Comparison of ENCODE assay signal across 16 cellular contexts in genomic region chr14:59582845-59583509, GRCh38. TPM values are rescaled to one million over a fixed set of nuclear protein-coding genes. Genes with fewer than 3 reads are reported as not detected.
DNase-seq lines count a peak whose midpoint lies in the region; ATAC-seq and TF ChIP-seq lines count a peak whose summit lies in the region.
"Had no signal": no experiment of that assay in that cellular context is flagged by ENCODE, and none has a peak within 500 bp of the region (broad histone marks: within the 10 kb centered on the region; RNA-seq: fewer than 3 reads in every experiment).

No MANE protein-coding gene starts in this region.

- H3K4ac ChIP-seq in mesenchymal stem cell (ENCODE audit: low read depth in 1 of 2, low read length in 2 of 2) = no peak overlapping the region

- H3K9me3 Mint-ChIP-seq in WTC11 = peaks cover 5% of the 10 kb centered on the region; the same call in 1 of the 2 replicates
- H3K9me3 Mint-ChIP-seq: central memory CD8-positive, alpha-beta T cell; naive thymus-derived CD8-positive, alpha-beta T cell; T-helper 2 cell treated with Interferon-gamma antibody and Interleukin-4, amounts not matched to agents 5 μg/mL and 100 μg/mL, for 36 hours had no signal

- H3K9me3 ChIP-seq in Loucy (ENCODE audit: insufficient read depth, low read depth, low read length) (no peaks in the 10 kb centered on the region), mesenchymal stem cell (ENCODE audit: control insufficient read depth, low read length) (no peaks in the 10 kb centered on the region)
- H3K9me3 ChIP-seq: sigmoid colon had no signal

- no peak overlapping the region for H3K4me3 Mint-ChIP-seq in WTC11
- H3K4me3 Mint-ChIP-seq: central memory CD8-positive, alpha-beta T cell; T-helper 2 cell treated with Interferon-gamma antibody and Interleukin-4, amounts not matched to agents 5 μg/mL and 100 μg/mL, for 36 hours had no signal

- H3K4me2 ChIP-seq in Loucy (ENCODE audit: low read depth, low read length, poor library complexity, severe bottlenecking) = no peak overlapping the region
- no peak overlapping the region for H3K4me2 ChIP-seq in mesenchymal stem cell (ENCODE audit: low read length, poor library complexity, severe bottlenecking)

- H3K23ac ChIP-seq in mesenchymal stem cell (ENCODE audit: low read length in 2 of 2) = no peak overlapping the region

- H2BK15ac ChIP-seq in mesenchymal stem cell (ENCODE audit: low read depth, poor library complexity, severe bottlenecking) = no peak overlapping the region

- no peaks in the 10 kb centered on the region for H3K79me2 ChIP-seq in Loucy (ENCODE audit: insufficient read depth, low read length)

- no peaks in the 10 kb centered on the region for H3K27me3 ChIP-seq in Loucy (ENCODE audit: insufficient read depth, low read length, poor library complexity, severe bottlenecking)
- H3K27me3 ChIP-seq in mesenchymal stem cell (ENCODE audit: control insufficient read depth in 1 of 2, insufficient read depth in 1 of 2, low read length in 2 of 2) = peaks cover 0 to 4% of the 10 kb centered on the region in 2 experiments
- H3K27me3 ChIP-seq: sigmoid colon had no signal

- no peak overlapping the region for H4K91ac ChIP-seq in mesenchymal stem cell (ENCODE audit: low read length)

- H3K4me3 ChIP-seq in Loucy (ENCODE audit: low read length, poor library complexity, severe bottlenecking) (no peak overlapping the region), mesenchymal stem cell (ENCODE audit: insufficient read depth in 1 of 2, low read depth in 1 of 2, low read length in 2 of 2) (no peak overlapping the region)

- H3F3A ChIP-seq in Loucy (ENCODE audit: low read depth) = no peaks in the 10 kb centered on the region

- no peaks in the 10 kb centered on the region for H3K79me1 ChIP-seq in mesenchymal stem cell (replicated peaks; ENCODE audit: low read length, poor library complexity, severe bottlenecking)

- DNase-seq in WTC11 (ENCODE audit: low spot score) = peak; percentile 45
- peak; percentile 17 for DNase-seq in mesenchymal stem cell
- no peak for DNase-seq in left lobe of liver (ENCODE audit: low spot score)
- no peak for DNase-seq in NCI-H1694 (lab: John Stamatoyannopoulos, UW)
- DNase-seq: activated naive CD4-positive, alpha-beta T cell treated with anti-CD3 and anti-CD28 coated beads, Interleukin-2, amount 50 U/mL, for 16 hours; COR-L47; islet precursor cell; naive thymus-derived CD8-positive, alpha-beta T cell; NCI-H1105 treated with DMSO at 0.1 percent for 48 hours; NK-92 treated with Interleukin-12 subunit alpha and Interleukin-12 subunit beta, amount 100 ng/mL, for 24 hours; sigmoid colon had no signal

- no peak overlapping the region for H2BK5ac ChIP-seq in mesenchymal stem cell (ENCODE audit: low read depth, low read length, poor library complexity, severe bottlenecking)

- POLR2A ChIA-PET in WTC11 (lab: Charles Lee) = interaction anchor here (0.7 kb wide), 1 partner anchor 49 kb away, joined by 7 read pairs; no protein-coding TSS in a partner anchor

- H3K9ac ChIP-seq in Loucy (ENCODE audit: low read depth, low read length, poor library complexity, severe bottlenecking) (no peak overlapping the region), mesenchymal stem cell (ENCODE audit: low read length) (no peak overlapping the region)

- H3K4me1 ChIP-seq in Loucy (ENCODE audit: insufficient read depth, low read length, poor library complexity, severe bottlenecking) (no peaks in the 10 kb centered on the region), mesenchymal stem cell (ENCODE audit: control insufficient read depth, insufficient read depth, low read depth, low read length) (no peaks in the 10 kb centered on the region)
- H3K4me1 ChIP-seq: sigmoid colon had no signal

- H2AFZ ChIP-seq in Loucy (ENCODE audit: low read length) = no peak overlapping the region
- H2AFZ ChIP-seq in mesenchymal stem cell (ENCODE audit: low read depth, low read length) = no peak overlapping the region

- no peak overlapping the region for H3K27ac ChIP-seq in mesenchymal stem cell (ENCODE audit: low read length, poor library complexity, severe bottlenecking)
- H3K27ac ChIP-seq: sigmoid colon had no signal

- H3K14ac ChIP-seq in mesenchymal stem cell (ENCODE audit: low read length in 2 of 2) = no peak overlapping the region

- no peak overlapping the region for H2AK5ac ChIP-seq in mesenchymal stem cell (ENCODE audit: low read length, severe bottlenecking)

- CTCF ChIA-PET in WTC11 (lab: Charles Lee) = interaction anchor here (0.6 to 2.5 kb wide), 12 partner anchors 29 to 1532 kb away, joined by 3 to 16 read pairs (median 3); no protein-coding TSS in a partner anchor

- H3K36me3 Mint-ChIP-seq in WTC11 = no peaks in the 10 kb centered on the region
- H3K36me3 Mint-ChIP-seq: naive thymus-derived CD8-positive, alpha-beta T cell had no signal

- H3K9me2 ChIP-seq in Loucy (replicated peaks; ENCODE audit: low read depth, low read length) = no peaks in the 10 kb centered on the region

- no peaks in the 10 kb centered on the region for H3K36me3 ChIP-seq in Loucy (ENCODE audit: insufficient read depth, low read length)
- no peaks in the 10 kb centered on the region for H3K36me3 ChIP-seq in mesenchymal stem cell (ENCODE audit: control insufficient read depth in 1 of 2, insufficient read depth in 2 of 2, low read depth in 1 of 2, low read length in 2 of 2)
- H3K36me3 ChIP-seq: sigmoid colon had no signal

- H3K27me3 Mint-ChIP-seq in WTC11 (ENCODE audit: low read depth) = no peaks in the 10 kb centered on the region

- H2BK120ac ChIP-seq in mesenchymal stem cell (ENCODE audit: low read depth, low read length) = no peak overlapping the region

- no peak overlapping the region for H3K18ac ChIP-seq in mesenchymal stem cell (ENCODE audit: low read depth in 1 of 2, low read length in 2 of 2)

- H3K27ac Mint-ChIP-seq in WTC11 = no peak overlapping the region
- H3K27ac Mint-ChIP-seq: T-helper 2 cell treated with Interferon-gamma antibody and Interleukin-4, amounts not matched to agents 5 μg/mL and 100 μg/mL, for 36 hours had no signal

- TF ChIP-seq CTCF in GM12872 (IDR thresholded peaks at IDR 0.05; ENCODE audit: insufficient read depth, low read depth, low read length) (0 out of 3 replicates have a peak, but pooled peaks have one; percentile 21), Loucy (conservative IDR thresholded peaks at IDR 0.05; ENCODE audit: low read length) (peak; percentile 49), WTC11 (IDR thresholded peaks at IDR 0.05) (peak; percentile 38)

- no peaks in the 10 kb centered on the region for H4K20me1 ChIP-seq in Loucy (ENCODE audit: insufficient read depth, low read length, poor library complexity, severe bottlenecking)

- H4K8ac ChIP-seq in mesenchymal stem cell (ENCODE audit: low read length) = no peak overlapping the region

- WGBS in mesenchymal stem cell = 87% methylated on average over 21 of the region's 23 CpGs

- H2BK12ac ChIP-seq in mesenchymal stem cell (ENCODE audit: low read length in 2 of 2) = no peak overlapping the region

- peaks cover 9% of the 10 kb centered on the region; the same call in 1 of the 2 replicates for H3K4me1 Mint-ChIP-seq in WTC11

- ATAC-seq in WTC11 = peak; percentile 87
- ATAC-seq in left lobe of liver = no peak
- no peak for ATAC-seq in HG03521 (IDR thresholded peaks at IDR 0.05; ENCODE audit: unreplicated experiment)
- ATAC-seq: naive thymus-derived CD8-positive, alpha-beta T cell had no signal

TF ChIP-seq in WTC11, 78 proteins besides CTCF, POLR2A, EP300 and RAD21 (continues in another document):
- no peak for TF ChIP-seq NFE2L1 (CRISPR knock-in tag; IDR thresholded peaks at IDR 0.05)
- TF ChIP-seq ZNF121 (CRISPR knock-in tag; IDR thresholded peaks at IDR 0.05) = no peak
- TF ChIP-seq MYBL2 (CRISPR knock-in tag; IDR thresholded peaks at IDR 0.05) = no peak
- no peak for TF ChIP-seq CBFB (CRISPR knock-in tag; IDR thresholded peaks at IDR 0.05; ENCODE audit: low read depth)
- no peak for TF ChIP-seq ETV6 (CRISPR knock-in tag; IDR thresholded peaks at IDR 0.05)
- no peak for TF ChIP-seq STAT6 (CRISPR knock-in tag; conservative IDR thresholded peaks at IDR 0.05; ENCODE audit: low read depth)
- no peak for TF ChIP-seq E2F4 (CRISPR knock-in tag; IDR thresholded peaks at IDR 0.05; ENCODE audit: borderline replicate concordance, low read depth)

RNA-seq across cellular contexts. Expression of gene CCDC175, which starts 6.4 kb away (rescaled TPM):
- 0.16 to 0.27 TPM in 2 of 3 replicates, not detected in the other for total RNA-seq in WTC11 (2021)
- not detected for polyA plus RNA-seq in mesenchymal stem cell (2013, experiment 1 of 2)
- not detected for polyA plus RNA-seq in mesenchymal stem cell (2013, experiment 2 of 2)
- not detected for total RNA-seq in left lobe of liver
- total RNA-seq: naive thymus-derived CD8-positive, alpha-beta T cell; sigmoid colon had no signal
- polyA plus RNA-seq: naive thymus-derived CD8-positive, alpha-beta T cell; sigmoid colon had no signal

Comparison
In these comparisons a context has a peak if more than half of its experiments do, and no peak if none do; other contexts are left out.
1. DNase-seq: peak in WTC11 (single experiment) and mesenchymal stem cell (single experiment); none in left lobe of liver (single experiment) and NCI-H1694 (single experiment).
2. Peak in every context shown above with its lines, with median percentiles within 50 percentile points of each other: CTCF ChIP-seq.